In the genomic region with DNA sequence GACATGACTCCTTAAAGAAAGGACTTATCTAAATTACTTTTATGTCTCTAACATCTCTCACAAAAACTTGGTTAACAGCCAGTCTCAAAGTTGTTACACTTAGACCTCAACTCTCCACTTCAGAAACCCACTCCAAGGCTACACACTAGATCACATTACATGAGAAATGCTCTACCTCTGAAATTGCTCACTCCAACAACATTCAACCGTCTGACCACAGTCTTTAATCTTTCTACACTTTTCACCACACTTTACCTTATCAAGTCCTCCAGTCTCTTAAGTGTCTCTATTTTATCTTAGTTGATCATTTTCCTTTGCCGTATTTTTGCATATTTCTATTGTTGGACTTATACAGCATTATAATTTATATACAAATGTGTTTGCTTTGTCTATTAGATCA, we compare ENCODE assay signal across 19 cellular contexts. TPM values are rescaled to one million over a fixed set of nuclear protein-coding genes. Genes with fewer than 3 reads are reported as not detected.
DNase-seq lines count a peak whose midpoint lies in the region; ATAC-seq and TF ChIP-seq lines count a peak whose summit lies in the region.
"Had no signal": no experiment of that assay in that cellular context is flagged by ENCODE, and none has a peak within 500 bp of the region (broad histone marks: within the 10 kb centered on the region; RNA-seq: fewer than 3 reads in every experiment).

No MANE protein-coding gene starts in this region.

- peak overlapping the region; percentile 50 for H3K4me3 Mint-ChIP-seq in activated T-helper 17 cell treated with anti-CD3 and anti-CD28 coated beads, Interleukin-2, amount 50 U/mL, for 72 hours
- peak overlapping the region; percentile 17 to 99 (median 60) for H3K4me3 Mint-ChIP-seq in naive thymus-derived CD4-positive, alpha-beta T cell
- H3K4me3 Mint-ChIP-seq: WTC11 had no signal

- no peaks in the 10 kb centered on the region for H3K27me3 Mint-ChIP-seq in activated T-helper 17 cell treated with anti-CD3 and anti-CD28 coated beads, Interleukin-2, amount 50 U/mL, for 72 hours
- H3K27me3 Mint-ChIP-seq in naive thymus-derived CD4-positive, alpha-beta T cell: no peaks in the 10 kb centered on the region

- TF ChIP-seq CTCF in HEK293 (tag by site-specific recombination; IDR thresholded peaks at IDR 0.05): no peak

- no peaks in the 10 kb centered on the region for H3K9me3 ChIP-seq in HEK293 (ENCODE audit: control insufficient read depth, insufficient read depth, low read depth, low read length)
- no peaks in the 10 kb centered on the region for H3K9me3 ChIP-seq in naive thymus-derived CD4-positive, alpha-beta T cell (ENCODE audit: control insufficient read depth in 2 of 3, low read length in 3 of 3)
- H3K9me3 ChIP-seq: SJSA1, tibial nerve had no signal

- peaks cover 9% of the 10 kb centered on the region for H3K36me3 Mint-ChIP-seq in activated T-helper 17 cell treated with anti-CD3 and anti-CD28 coated beads, Interleukin-2, amount 50 U/mL, for 72 hours (ENCODE audit: low read depth)
- H3K36me3 Mint-ChIP-seq in naive thymus-derived CD4-positive, alpha-beta T cell: peaks cover 0 to 1% (median 0%) of the 10 kb centered on the region in 5 donors
- H3K36me3 Mint-ChIP-seq: WTC11 had no signal

- POLR2A ChIA-PET in HEK293 (lab: Yijun Ruan, JAX): no interaction called here
- POLR2A ChIA-PET in naive thymus-derived CD4-positive, alpha-beta T cell (lab: Charles Lee): interaction anchor here (1.5 to 4.7 kb wide), 3 partner anchors 11 to 83 kb away, joined by 3 to 57 read pairs (median 6); a partner anchor contains a TSS

- peak; percentile 28 for DNase-seq in NCI-H2107 treated with DMSO at 0.1 percent for 48 hours (lab: John Stamatoyannopoulos, UW; ENCODE audit: unreplicated experiment)
- no peak for DNase-seq in NCI-H2107 (lab: John Stamatoyannopoulos, UW)
- peak in 2 of 9 donors; percentile 30 to 40 for DNase-seq in naive thymus-derived CD4-positive, alpha-beta T cell
- no peak for DNase-seq in NCI-H774 (lab: John Stamatoyannopoulos, UW)
- DNase-seq in NOMO-1 treated with DMSO at 0.1 percent for 48 hours (lab: John Stamatoyannopoulos, UW; ENCODE audit: unreplicated experiment): no peak
- DNase-seq: 8988T, NCI-H1930 had no signal

- peak; percentile 37 for ATAC-seq in activated T-helper 17 cell treated with anti-CD3 and anti-CD28 coated beads, Interleukin-2, amount 50 U/mL, for 72 hours (replicated peaks)
- ATAC-seq in naive thymus-derived CD4-positive, alpha-beta T cell: peak; percentile 72
- no peak for ATAC-seq in GM19324 (IDR thresholded peaks at IDR 0.05; ENCODE audit: low FRiP score, unreplicated experiment)
- ATAC-seq: WTC11 had no signal

- peak overlapping the region; percentile 36 for H3K27ac Mint-ChIP-seq in activated T-helper 17 cell treated with anti-CD3 and anti-CD28 coated beads, Interleukin-2, amount 50 U/mL, for 72 hours
- H3K27ac Mint-ChIP-seq in naive thymus-derived CD4-positive, alpha-beta T cell: peak overlapping the region; percentile 77 to 98 (median 85)
- H3K27ac Mint-ChIP-seq: WTC11 had no signal

- H3K4me1 Mint-ChIP-seq in activated T-helper 17 cell treated with anti-CD3 and anti-CD28 coated beads, Interleukin-2, amount 50 U/mL, for 72 hours: peaks cover 21% of the 10 kb centered on the region
- peaks cover 47 to 98% (median 82%) of the 10 kb centered on the region in 7 donors for H3K4me1 Mint-ChIP-seq in naive thymus-derived CD4-positive, alpha-beta T cell

- no peak overlapping the region for H3K4me3 ChIP-seq in HEK293 (ENCODE audit: low read depth, low read length)
- no peak overlapping the region for H3K4me3 ChIP-seq in naive thymus-derived CD4-positive, alpha-beta T cell (ENCODE audit: low read length)
- H3K4me3 ChIP-seq: coronary artery, lung, SJSA1, smooth muscle cell, tibial nerve had no signal

- intact Hi-C loops in naive thymus-derived CD4-positive, alpha-beta T cell (cut with micrococcal nuclease): loop anchor here in 1 of 2 donors (10.0 kb wide), 2 partner anchors 163 to 253 kb away; a partner anchor contains a TSS

- no peaks in the 10 kb centered on the region for H3K4me1 ChIP-seq in HEK293 (ENCODE audit: control insufficient read depth, insufficient read depth, low read length)
- peaks cover 47 to 64% of the 10 kb centered on the region in 2 donors for H3K4me1 ChIP-seq in naive thymus-derived CD4-positive, alpha-beta T cell (ENCODE audit: control insufficient read depth in 2 of 2, insufficient read depth in 2 of 2, low read length in 2 of 2)
- H3K4me1 ChIP-seq: SJSA1 had no signal

- CTCF ChIA-PET in HEK293 (lab: Yijun Ruan, JAX): no interaction called here
- CTCF ChIA-PET in naive thymus-derived CD4-positive, alpha-beta T cell (lab: Charles Lee): no interaction called here

- H3K36me3 ChIP-seq in HEK293 (ENCODE audit: control insufficient read depth in 2 of 2, insufficient read depth in 1 of 2, low read length in 2 of 2): no peaks in the 10 kb centered on the region
- H3K36me3 ChIP-seq in naive thymus-derived CD4-positive, alpha-beta T cell (ENCODE audit: control insufficient read depth in 2 of 3, insufficient read depth in 3 of 3, low read length in 3 of 3): no peaks in the 10 kb centered on the region
- H3K36me3 ChIP-seq: SJSA1, tibial nerve had no signal

- H3K27ac ChIP-seq in HEK293 (ENCODE audit: extremely low read depth, low read depth, low read length): no peak overlapping the region
- peak overlapping the region; percentile 92 for H3K27ac ChIP-seq in naive thymus-derived CD4-positive, alpha-beta T cell (ENCODE audit: low read depth, low read length)
- H3K27ac ChIP-seq: coronary artery, SJSA1, tibial nerve had no signal

- H3K27me3 ChIP-seq in naive thymus-derived CD4-positive, alpha-beta T cell (ENCODE audit: control insufficient read depth in 2 of 2, insufficient read depth in 2 of 2, low read length in 2 of 2): no peaks in the 10 kb centered on the region
- H3K27me3 ChIP-seq: SJSA1, tibial nerve had no signal

- H3K9me3 Mint-ChIP-seq in activated T-helper 17 cell treated with anti-CD3 and anti-CD28 coated beads, Interleukin-2, amount 50 U/mL, for 72 hours: no peaks in the 10 kb centered on the region
- no peaks in the 10 kb centered on the region for H3K9me3 Mint-ChIP-seq in naive thymus-derived CD4-positive, alpha-beta T cell
- H3K9me3 Mint-ChIP-seq: WTC11 had no signal

TF ChIP-seq in HEK293, 187 proteins besides CTCF, POLR2A, EP300 and RAD21:
- TF ChIP-seq OSR2 (tag by site-specific recombination; IDR thresholded peaks at IDR 0.05) (peak; percentile 48; the same call in 1 of the 2 replicates), ZNF560 (tag by site-specific recombination; IDR thresholded peaks at IDR 0.05; ENCODE audit: borderline replicate concordance) (no peak), ZNF350 (tag by site-specific recombination; IDR thresholded peaks at IDR 0.05) (no peak), ZFP37 (tag by site-specific recombination; IDR thresholded peaks at IDR 0.05) (0 out of 2 replicates have a peak, but pooled peaks have one; percentile 44), FEZF1 (tag by site-specific recombination; IDR thresholded peaks at IDR 0.05) (peak; percentile 68), ZNF707 (tag by site-specific recombination; IDR thresholded peaks at IDR 0.05) (no peak), ZNF223 (tag by site-specific recombination; IDR thresholded peaks at IDR 0.05) (no peak)
- TF ChIP-seq, protein P1, sequence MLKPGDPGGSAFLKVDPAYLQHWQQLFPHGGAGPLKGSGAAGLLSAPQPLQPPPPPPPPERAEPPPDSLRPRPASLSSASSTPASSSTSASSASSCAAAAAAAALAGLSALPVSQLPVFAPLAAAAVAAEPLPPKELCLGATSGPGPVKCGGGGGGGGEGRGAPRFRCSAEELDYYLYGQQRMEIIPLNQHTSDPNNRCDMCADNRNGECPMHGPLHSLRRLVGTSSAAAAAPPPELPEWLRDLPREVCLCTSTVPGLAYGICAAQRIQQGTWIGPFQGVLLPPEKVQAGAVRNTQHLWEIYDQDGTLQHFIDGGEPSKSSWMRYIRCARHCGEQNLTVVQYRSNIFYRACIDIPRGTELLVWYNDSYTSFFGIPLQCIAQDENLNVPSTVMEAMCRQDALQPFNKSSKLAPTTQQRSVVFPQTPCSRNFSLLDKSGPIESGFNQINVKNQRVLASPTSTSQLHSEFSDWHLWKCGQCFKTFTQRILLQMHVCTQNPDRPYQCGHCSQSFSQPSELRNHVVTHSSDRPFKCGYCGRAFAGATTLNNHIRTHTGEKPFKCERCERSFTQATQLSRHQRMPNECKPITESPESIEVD (tag by site-specific recombination; IDR thresholded peaks at IDR 0.05): peak; percentile 45; the same call in 1 of the 2 replicates

RNA-seq across cellular contexts. Expression of a gene that starts 5.8 kb away (rescaled TPM):
- total RNA-seq in activated T-helper 17 cell treated with anti-CD3 and anti-CD28 coated beads, Interleukin-2, amount 50 U/mL, for 72 hours: 10 to 100 TPM; 25.2 to 33.6 TPM
- 100 to 1,000 TPM in 4 of 5 experiments, 10 to 100 TPM in 1; 39.2 to 122 (median 111) TPM for total RNA-seq in naive thymus-derived CD4-positive, alpha-beta T cell
- 10 to 100 TPM in 1 of 2 donors, 1 to 10 TPM in 1; 9.6 to 13.4 TPM for polyA plus RNA-seq in naive thymus-derived CD4-positive, alpha-beta T cell

RNA-seq across cellular contexts. Expression of a gene that starts 11.1 kb away (rescaled TPM):
- total RNA-seq in activated T-helper 17 cell treated with anti-CD3 and anti-CD28 coated beads, Interleukin-2, amount 50 U/mL, for 72 hours: 100 to 1,000 TPM; 150 to 210 TPM
- 100 to 1,000 TPM in 1 of 5 experiments, 10 to 100 TPM in 4; 31.9 to 176 (median 75.7) TPM for total RNA-seq in naive thymus-derived CD4-positive, alpha-beta T cell
- 100 to 1,000 TPM; 335 to 371 TPM for polyA plus RNA-seq in naive thymus-derived CD4-positive, alpha-beta T cell

RNA-seq across cellular contexts. Expression of a gene that starts 11.3 kb away (rescaled TPM):
- total RNA-seq in activated T-helper 17 cell treated with anti-CD3 and anti-CD28 coated beads, Interleukin-2, amount 50 U/mL, for 72 hours: not detected
- not detected for total RNA-seq in naive thymus-derived CD4-positive, alpha-beta T cell
- polyA plus RNA-seq in naive thymus-derived CD4-positive, alpha-beta T cell: not detected
- total RNA-seq: fibroblast of lung, LHCN-M2, lung, osteocyte, SJSA1, smooth muscle cell, tibial nerve had no signal
- polyA plus RNA-seq: fibroblast of lung, smooth muscle cell had no signal

RNA-seq across cellular contexts. Expression of a gene that starts 35.2 kb away (rescaled TPM):
- total RNA-seq in activated T-helper 17 cell treated with anti-CD3 and anti-CD28 coated beads, Interleukin-2, amount 50 U/mL, for 72 hours: 10 to 100 TPM; 73.8 to 95.0 TPM
- 10 to 100 TPM; 40.0 to 95.5 (median 63.4) TPM for total RNA-seq in naive thymus-derived CD4-positive, alpha-beta T cell
- polyA plus RNA-seq in naive thymus-derived CD4-positive, alpha-beta T cell: 10 to 100 TPM; 10.8 to 15.1 TPM
